ENCODE assay signal across 2 cellular contexts in genomic region chr12:64658892-64659481, GRCh38.
TF ChIP-seq lines count a peak whose summit lies in the region.

No MANE protein-coding gene starts in this region.

TF ChIP-seq in GM12878, 131 proteins besides CTCF, POLR2A, EP300 and RAD21:
- TF ChIP-seq MTA2 (IDR thresholded peaks at IDR 0.05; ENCODE audit: low read depth): no peak

TF ChIP-seq in HepG2, 621 proteins besides CTCF, POLR2A, EP300 and RAD21:
- TF ChIP-seq HNF4A (CRISPR knock-in tag; IDR thresholded peaks at IDR 0.05) (peak; percentile 29; the same call in 1 of the 2 replicates), LCORL (IDR thresholded peaks at IDR 0.05) (no peak), LCORL (CRISPR knock-in tag; IDR thresholded peaks at IDR 0.05) (0 out of 2 replicates have a peak, but pooled peaks have one; percentile 24), TEAD3 (CRISPR knock-in tag; optimal IDR thresholded peaks at IDR 0.05; ENCODE audit: borderline replicate concordance) (peak; percentile 18), HOXA5 (CRISPR knock-in tag; IDR thresholded peaks at IDR 0.05) (no peak), ZNF564 (CRISPR knock-in tag; IDR thresholded peaks at IDR 0.05) (no peak), DRAP1 (CRISPR knock-in tag; IDR thresholded peaks at IDR 0.05) (no peak), ZNF282 (IDR thresholded peaks at IDR 0.05; ENCODE audit: partially characterized antibody) (no peak), ELF3 (CRISPR knock-in tag; IDR thresholded peaks at IDR 0.05) (no peak), ZMYM4 (CRISPR knock-in tag; IDR thresholded peaks at IDR 0.05) (peak; percentile 44; the same call in 1 of the 2 replicates), MTF2 (CRISPR knock-in tag; IDR thresholded peaks at IDR 0.05; ENCODE audit: borderline replicate concordance) (0 out of 2 replicates have a peak, but pooled peaks have one; percentile 55), ZNF543 (CRISPR knock-in tag; IDR thresholded peaks at IDR 0.05) (no peak)
- TF ChIP-seq, protein P1, sequence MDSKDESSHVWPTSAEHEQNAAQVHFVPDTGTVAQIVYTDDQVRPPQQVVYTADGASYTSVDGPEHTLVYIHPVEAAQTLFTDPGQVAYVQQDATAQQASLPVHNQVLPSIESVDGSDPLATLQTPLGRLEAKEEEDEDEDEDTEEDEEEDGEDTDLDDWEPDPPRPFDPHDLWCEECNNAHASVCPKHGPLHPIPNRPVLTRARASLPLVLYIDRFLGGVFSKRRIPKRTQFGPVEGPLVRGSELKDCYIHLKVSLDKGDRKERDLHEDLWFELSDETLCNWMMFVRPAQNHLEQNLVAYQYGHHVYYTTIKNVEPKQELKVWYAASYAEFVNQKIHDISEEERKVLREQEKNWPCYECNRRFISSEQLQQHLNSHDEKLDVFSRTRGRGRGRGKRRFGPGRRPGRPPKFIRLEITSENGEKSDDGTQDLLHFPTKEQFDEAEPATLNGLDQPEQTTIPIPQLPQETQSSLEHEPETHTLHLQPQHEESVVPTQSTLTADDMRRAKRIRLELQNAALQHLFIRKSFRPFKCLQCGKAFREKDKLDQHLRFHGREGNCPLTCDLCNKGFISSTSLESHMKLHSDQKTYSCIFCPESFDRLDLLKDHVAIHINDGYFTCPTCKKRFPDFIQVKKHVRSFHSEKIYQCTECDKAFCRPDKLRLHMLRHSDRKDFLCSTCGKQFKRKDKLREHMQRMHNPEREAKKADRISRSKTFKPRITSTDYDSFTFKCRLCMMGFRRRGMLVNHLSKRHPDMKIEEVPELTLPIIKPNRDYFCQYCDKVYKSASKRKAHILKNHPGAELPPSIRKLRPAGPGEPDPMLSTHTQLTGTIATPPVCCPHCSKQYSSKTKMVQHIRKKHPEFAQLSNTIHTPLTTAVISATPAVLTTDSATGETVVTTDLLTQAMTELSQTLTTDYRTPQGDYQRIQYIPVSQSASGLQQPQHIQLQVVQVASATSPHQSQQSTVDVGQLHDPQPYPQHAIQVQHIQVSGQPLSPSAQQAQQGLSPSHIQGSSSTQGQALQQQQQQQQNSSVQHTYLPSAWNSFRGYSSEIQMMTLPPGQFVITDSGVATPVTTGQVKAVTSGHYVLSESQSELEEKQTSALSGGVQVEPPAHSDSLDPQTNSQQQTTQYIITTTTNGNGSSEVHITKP (CRISPR knock-in tag; IDR thresholded peaks at IDR 0.05; ENCODE audit: low read depth): no peak
- TF ChIP-seq, protein P2, sequence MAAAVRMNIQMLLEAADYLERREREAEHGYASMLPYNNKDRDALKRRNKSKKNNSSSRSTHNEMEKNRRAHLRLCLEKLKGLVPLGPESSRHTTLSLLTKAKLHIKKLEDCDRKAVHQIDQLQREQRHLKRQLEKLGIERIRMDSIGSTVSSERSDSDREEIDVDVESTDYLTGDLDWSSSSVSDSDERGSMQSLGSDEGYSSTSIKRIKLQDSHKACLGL (CRISPR knock-in tag; IDR thresholded peaks at IDR 0.05): no peak
- TF ChIP-seq, protein P3, sequence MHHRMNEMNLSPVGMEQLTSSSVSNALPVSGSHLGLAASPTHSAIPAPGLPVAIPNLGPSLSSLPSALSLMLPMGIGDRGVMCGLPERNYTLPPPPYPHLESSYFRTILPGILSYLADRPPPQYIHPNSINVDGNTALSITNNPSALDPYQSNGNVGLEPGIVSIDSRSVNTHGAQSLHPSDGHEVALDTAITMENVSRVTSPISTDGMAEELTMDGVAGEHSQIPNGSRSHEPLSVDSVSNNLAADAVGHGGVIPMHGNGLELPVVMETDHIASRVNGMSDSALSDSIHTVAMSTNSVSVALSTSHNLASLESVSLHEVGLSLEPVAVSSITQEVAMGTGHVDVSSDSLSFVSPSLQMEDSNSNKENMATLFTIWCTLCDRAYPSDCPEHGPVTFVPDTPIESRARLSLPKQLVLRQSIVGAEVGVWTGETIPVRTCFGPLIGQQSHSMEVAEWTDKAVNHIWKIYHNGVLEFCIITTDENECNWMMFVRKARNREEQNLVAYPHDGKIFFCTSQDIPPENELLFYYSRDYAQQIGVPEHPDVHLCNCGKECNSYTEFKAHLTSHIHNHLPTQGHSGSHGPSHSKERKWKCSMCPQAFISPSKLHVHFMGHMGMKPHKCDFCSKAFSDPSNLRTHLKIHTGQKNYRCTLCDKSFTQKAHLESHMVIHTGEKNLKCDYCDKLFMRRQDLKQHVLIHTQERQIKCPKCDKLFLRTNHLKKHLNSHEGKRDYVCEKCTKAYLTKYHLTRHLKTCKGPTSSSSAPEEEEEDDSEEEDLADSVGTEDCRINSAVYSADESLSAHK (CRISPR knock-in tag; IDR thresholded peaks at IDR 0.05; ENCODE audit: borderline replicate concordance): no peak
